16 cellular contexts compared by ENCODE assay signal in genomic region chr5:168346417-168346816, GRCh38. TPM values are rescaled to one million over a fixed set of nuclear protein-coding genes. Genes with fewer than 3 reads are reported as not detected.
DNase-seq lines count a peak whose midpoint lies in the region; ATAC-seq, FAIRE-seq and TF ChIP-seq lines count a peak whose summit lies in the region.
"Had no signal": no experiment of that assay in that cellular context is flagged by ENCODE, and none has a peak within 500 bp of the region (broad histone marks: within the 10 kb centered on the region; RNA-seq: fewer than 3 reads in every experiment).

No MANE protein-coding gene starts in this region.

- H3K4ac ChIP-seq in trophoblast cell (ENCODE audit: low read depth, low read length), result no peak overlapping the region

- H3K4me3 ChIP-seq in GM23338 (peak overlapping the region; percentile 17; the same call in 1 of the 2 replicates), PC-9 (peak overlapping the region; percentile 27; the same call in 1 of the 2 replicates), iPS-20b (ENCODE audit: low read length) (peak overlapping the region; percentile 30; the same call in 1 of the 2 replicates), trophoblast cell (ENCODE audit: low read depth, low read length) (no peak overlapping the region), heart left ventricle (no peak overlapping the region)

- H2AK5ac ChIP-seq in trophoblast cell (ENCODE audit: low read length), result no peak overlapping the region

- CTCF ChIA-PET in PC-9 (lab: Charles Lee), result no interaction called here

- peaks cover 6% of the 10 kb centered on the region; the same call in 1 of the 2 replicates for H3F3A ChIP-seq in GM23338 (replicated peaks; ENCODE audit: low read depth)
- peaks cover 67% of the 10 kb centered on the region for H3F3A ChIP-seq in PC-9 (ENCODE audit: insufficient read depth, low read depth)

- H3K79me2 ChIP-seq in GM23338 (replicated peaks; ENCODE audit: insufficient read depth) (peaks cover 53% of the 10 kb centered on the region), PC-9 (ENCODE audit: low read depth) (peaks cover 97% of the 10 kb centered on the region), trophoblast cell (ENCODE audit: control insufficient read depth, insufficient read depth, low read length, poor library complexity) (peaks cover 12% of the 10 kb centered on the region)

- TF ChIP-seq CTCF in GM23338 (conservative IDR thresholded peaks at IDR 0.05; ENCODE audit: low read depth in 2 of 2) (no peak), PC-9 (conservative IDR thresholded peaks at IDR 0.05) (no peak), heart left ventricle (IDR thresholded peaks at IDR 0.05) (no peak)

- H2AFZ ChIP-seq in GM23338 (no peak overlapping the region), PC-9 (no peak overlapping the region), trophoblast cell (ENCODE audit: insufficient read depth, low read length, poor library complexity) (no peak overlapping the region)

- H3K4me3 Mint-ChIP-seq in GM23338, result peak overlapping the region; percentile 42

- H3K27me3 ChIP-seq in GM23338 (ENCODE audit: insufficient read depth), result no peaks in the 10 kb centered on the region
- no peaks in the 10 kb centered on the region for H3K27me3 ChIP-seq in PC-9 (ENCODE audit: insufficient read depth, low read depth)
- no peaks in the 10 kb centered on the region for H3K27me3 ChIP-seq in iPS-20b (ENCODE audit: insufficient read depth, low read length)
- H3K27me3 ChIP-seq in trophoblast cell (ENCODE audit: insufficient read depth, low read length), result no peaks in the 10 kb centered on the region
- no peaks in the 10 kb centered on the region for H3K27me3 ChIP-seq in heart left ventricle

- peak overlapping the region; percentile 82 for H3K27ac ChIP-seq in GM23338 (ENCODE audit: low read depth)
- H3K27ac ChIP-seq in PC-9, result peak overlapping the region; percentile 71
- no peak overlapping the region for H3K27ac ChIP-seq in iPS-20b (ENCODE audit: low read length)
- H3K27ac ChIP-seq in trophoblast cell (ENCODE audit: low read depth, low read length), result peak overlapping the region; percentile 67
- H3K27ac ChIP-seq in heart left ventricle, result no peak overlapping the region

- H3K36me3 ChIP-seq in GM23338 (ENCODE audit: insufficient read depth) (no peaks in the 10 kb centered on the region), PC-9 (ENCODE audit: low read depth) (peaks cover 24% of the 10 kb centered on the region; the same call in 1 of the 2 replicates), iPS-20b (ENCODE audit: insufficient read depth, low read depth, low read length) (peaks cover 4% of the 10 kb centered on the region; the same call in 1 of the 2 replicates), trophoblast cell (ENCODE audit: control insufficient read depth in 1 of 2, insufficient read depth in 2 of 2, low read length in 2 of 2) (no peaks in the 10 kb centered on the region), heart left ventricle (no peaks in the 10 kb centered on the region)

- intact Hi-C loops in PC-9 (cut with micrococcal nuclease; ENCODE audit: unreplicated experiment) (loop anchor here (1.0 kb wide), 5 partner anchors 12 to 55 kb away; partner anchors contain the start of gene WWC1), heart left ventricle (cut with DNase I) (no loop called here)

- no peak overlapping the region for H4K8ac ChIP-seq in trophoblast cell (ENCODE audit: low read depth, low read length)

- DNase-seq in GM23338 (ENCODE audit: low spot score) (peak; percentile 90), PC-9 (peak; percentile 68 to 96), trophoblast cell (peak; percentile 88 to 97), GM12892 (ENCODE audit: insufficient read length) (no peak), heart left ventricle (no peak)
- DNase-seq in stimulated activated CD4-positive, alpha-beta T cell treated with anti-CD3 and anti-CD28 coated beads, Interleukin-4, amount 100 ng/mL, for 4 hours, result no peak
- DNase-seq in activated T-cell treated with anti-CD3 and anti-CD28 coated beads, Interleukin-2, amount 50 U/mL, for 48 hours, result no peak
- DNase-seq: AML-193, DND-41, Kasumi-1, NCI-H1930, NCI-H774, posterior cingulate gyrus, Right ventricle myocardium superior had no signal

- H3K9me2 ChIP-seq in GM23338 (ENCODE audit: insufficient read depth) (0 out of 2 replicates have a peak, but pooled peaks cover 3% of the 10 kb centered on the region), PC-9 (ENCODE audit: insufficient read depth) (no peaks in the 10 kb centered on the region)

- no peak overlapping the region for H2BK120ac ChIP-seq in trophoblast cell (ENCODE audit: insufficient read depth, low read length, poor library complexity)

- no peak for FAIRE-seq in GM12892 (lab: Jason Lieb, UNC)

- H3K27me3 Mint-ChIP-seq in GM23338 (ENCODE audit: insufficient read depth, low read depth, poor library complexity), result peaks cover 15% of the 10 kb centered on the region

- H3K9me3 Mint-ChIP-seq in GM23338, result no peaks in the 10 kb centered on the region

- H3K23ac ChIP-seq in trophoblast cell (ENCODE audit: low read length), result no peak overlapping the region

- peak overlapping the region; percentile 48 for H3K27ac Mint-ChIP-seq in GM23338

- no peak overlapping the region for H2BK5ac ChIP-seq in trophoblast cell (ENCODE audit: low read depth, low read length, poor library complexity)

- H3K79me1 ChIP-seq in trophoblast cell (ENCODE audit: low read length), result peaks cover 14% of the 10 kb centered on the region

- H3K36me3 Mint-ChIP-seq in GM23338 (ENCODE audit: low read depth), result peaks cover 11% of the 10 kb centered on the region

- no peak overlapping the region for H4K91ac ChIP-seq in trophoblast cell (ENCODE audit: low read depth, low read length)

- H3K14ac ChIP-seq in trophoblast cell (ENCODE audit: low read length), result peak overlapping the region; percentile 40

- H3K4me1 ChIP-seq in GM23338 (ENCODE audit: insufficient read depth) (peaks cover 42% of the 10 kb centered on the region), PC-9 (replicated peaks; ENCODE audit: insufficient read depth) (peaks cover 83% of the 10 kb centered on the region), iPS-20b (ENCODE audit: insufficient read depth, low read length) (peaks cover 31% of the 10 kb centered on the region), trophoblast cell (ENCODE audit: control insufficient read depth in 1 of 2, insufficient read depth in 2 of 2, low read length in 2 of 2) (peaks cover 24 to 30% of the 10 kb centered on the region in 2 experiments), heart left ventricle (no peaks in the 10 kb centered on the region)

- peak overlapping the region; percentile 36 for H3K4me2 ChIP-seq in GM23338
- H3K4me2 ChIP-seq in PC-9, result peak overlapping the region; percentile 73
- peak overlapping the region; percentile 50 for H3K4me2 ChIP-seq in trophoblast cell (ENCODE audit: low read length)

- no TSS peak for BruUV-seq in PC-9 (replicated peaks; lab: Mats Ljungman, UMichigan)

- H2BK12ac ChIP-seq in trophoblast cell (ENCODE audit: low read length), result no peak overlapping the region

- no peaks in the 10 kb centered on the region for H3K9me3 ChIP-seq in PC-9 (ENCODE audit: insufficient read depth, low read depth)
- no peaks in the 10 kb centered on the region for H3K9me3 ChIP-seq in iPS-20b (ENCODE audit: insufficient read depth, low read depth, low read length)
- H3K9me3 ChIP-seq in trophoblast cell (ENCODE audit: insufficient read depth, low read depth, low read length), result no peaks in the 10 kb centered on the region
- H3K9me3 ChIP-seq in heart left ventricle, result no peaks in the 10 kb centered on the region

- no peak overlapping the region for H4K12ac ChIP-seq in trophoblast cell (ENCODE audit: low read depth, low read length)

- no peak overlapping the region for H3K18ac ChIP-seq in trophoblast cell (ENCODE audit: low read length)

- peak overlapping the region; percentile 23 for H3K9ac ChIP-seq in iPS-20b (ENCODE audit: low read depth, low read length)
- H3K9ac ChIP-seq in trophoblast cell (ENCODE audit: low read length), result no peak overlapping the region

- TF ChIP-seq POLR2A in GM12892 (IDR thresholded peaks at IDR 0.05; ENCODE audit: low read depth, low read length) (no peak), heart left ventricle (IDR thresholded peaks at IDR 0.05) (no peak)

- peak; percentile 80 for ATAC-seq in GM23338
- no peak for ATAC-seq in heart left ventricle

- POLR2A ChIA-PET in PC-9 (lab: Charles Lee; ENCODE audit: unreplicated experiment), result interaction anchor here (0.7 kb wide), 1 partner anchor 67 kb away, joined by 3 read pairs; no protein-coding TSS in a partner anchor

- WGBS in trophoblast cell (ENCODE audit: extremely low coverage, insufficient coverage, insufficient read length), result no CpG with 5 or more reads among the region's 3 CpGs
- 79 to 87% (median 84%) methylated on average over 3 of the region's 3 CpGs for WGBS in heart left ventricle, 4 donors

- peaks cover 63% of the 10 kb centered on the region for H3K4me1 Mint-ChIP-seq in GM23338

- H4K20me1 ChIP-seq in GM23338 (replicated peaks; ENCODE audit: insufficient read depth) (peaks cover 9% of the 10 kb centered on the region; the same call in 1 of the 2 replicates), PC-9 (ENCODE audit: insufficient read depth) (no peaks in the 10 kb centered on the region)

TF ChIP-seq in GM23338, 12 proteins besides CTCF, POLR2A, EP300 and RAD21 (continues in another document):
- no peak for TF ChIP-seq EZH2 (IDR thresholded peaks at IDR 0.05; ENCODE audit: low read depth, unreplicated experiment)

RNA-seq across cellular contexts. Expression of gene WWC1, which starts 55.0 kb away (rescaled TPM):
- total RNA-seq in GM23338 (2014; rRNA removed; shearing (Covaris generic)), result 27.8 and 33.2 TPM in 2 replicates
- polyA plus RNA-seq in GM23338 (2016; fragmentation: Nextera tagmentation; extraction: Ambion mirVana), result 23.6 and 25.4 TPM in 2 replicates
- total RNA-seq in PC-9 (2021), result 79.5 and 97.7 TPM in 2 replicates
- polyA plus RNA-seq in trophoblast cell (2013), result 48.1 and 48.6 TPM in 2 replicates
- 4.9 TPM for polyA plus RNA-seq in GM12892 (2012; ENCODE audit: missing spikeins)
- total RNA-seq in heart left ventricle, result 10 to 100 TPM in 1 of 9 donors, 1 to 10 TPM in 6, under 1 TPM in 2; 0.32 to 10.7 (median 1.7) TPM
- 10 to 100 TPM in 1 of 2 donors, under 1 TPM in 1; 0.23 to 21.5 TPM for polyA plus RNA-seq in heart left ventricle
- total RNA-seq: T-helper 2 cell treated with Interferon-gamma antibody and Interleukin-4, amounts not matched to agents 100 ng/mL and 5 ng/mL, for 36 hours had no signal

Comparison
In these comparisons a context has a peak if more than half of its experiments do, and no peak if none do; other contexts are left out.
1. DNase-seq: peak in GM23338 (single experiment), PC-9 (2 of 2) and trophoblast cell (2 of 2); none in GM12892 (single experiment), heart left ventricle (0 of 5), stimulated activated CD4-positive, alpha-beta T cell treated with anti-CD3 and anti-CD28 coated beads, Interleukin-4, amount 100 ng/mL, for 4 hours (0 of 2) and activated T-cell treated with anti-CD3 and anti-CD28 coated beads, Interleukin-2, amount 50 U/mL, for 48 hours (0 of 2).
2. H3K27ac ChIP-seq: peak in GM23338 (single experiment), PC-9 (single experiment) and trophoblast cell (single experiment); none in iPS-20b (single experiment) and heart left ventricle (0 of 12).
3. H3K4me3 ChIP-seq: peak in GM23338 (single experiment), PC-9 (single experiment) and iPS-20b (single experiment); none in trophoblast cell (single experiment) and heart left ventricle (0 of 12).
4. Peak in every context shown above with its lines, with median percentiles within 50 percentile points of each other: H3K4me2 ChIP-seq.